Comparison of ENCODE assay signal across 11 cellular contexts in genomic region chr9:21236360-21236714, GRCh38. TPM values are rescaled to one million over a fixed set of nuclear protein-coding genes. Genes with fewer than 3 reads are reported as not detected.
A peak's percentile ranks its signal among the peaks of the same experiment; 100 is the strongest.
DNase-seq lines count a peak whose midpoint lies in the region; ATAC-seq and TF ChIP-seq lines count a peak whose summit lies in the region.
"Not testable (repeated sequence)": the region's sequence is repeated elsewhere in the genome, so short reads cannot be mapped to it uniquely, and the experiment has no call there.
"Had no signal": no experiment of that assay in that cellular context is flagged by ENCODE, and none has a peak within 500 bp of the region (broad histone marks: within the 10 kb centered on the region; RNA-seq: fewer than 3 reads in every experiment).

No MANE protein-coding gene starts in this region.

- peaks cover 13 to 26% of the 10 kb centered on the region in 2 donors for H3K27me3 Mint-ChIP-seq in CD8-positive, alpha-beta memory T cell
- not testable (repeated sequence) for H3K27me3 Mint-ChIP-seq in activated naive CD4-positive, alpha-beta T cell treated with anti-CD3 and anti-CD28 coated beads, Interleukin-2, amount 50 U/mL, for 24 hours
- H3K27me3 Mint-ChIP-seq in naive thymus-derived CD4-positive, alpha-beta T cell = peaks cover 0 to 32% (median 5%) of the 10 kb centered on the region in 5 donors

- not testable (repeated sequence) for TF ChIP-seq RAD21 in HCT116 (IDR thresholded peaks at IDR 0.05; ENCODE audit: low read depth)

- H3F3A ChIP-seq in Loucy (ENCODE audit: low read depth) = not testable (repeated sequence)

- H3K9me2 ChIP-seq in HCT116 (ENCODE audit: insufficient read depth); Loucy (replicated peaks; ENCODE audit: low read depth, low read length): not testable (repeated sequence)

- CTCF ChIA-PET in CD8-positive, alpha-beta memory T cell (lab: Charles Lee) = interaction anchor here (0.6 to 2.1 kb wide), 20 partner anchors 16 to 554 kb away, joined by 3 to 11 read pairs (median 4); no protein-coding TSS in a partner anchor
- CTCF ChIA-PET in HCT116 (lab: Charles Lee) = interaction anchor here (0.6 to 2.6 kb wide), 31 partner anchors 11 to 1003 kb away, joined by 3 to 22 read pairs (median 5); partner anchors contain the start of gene CDKN2B
- CTCF ChIA-PET in naive thymus-derived CD4-positive, alpha-beta T cell (lab: Charles Lee) = interaction anchor here (0.8 to 1.9 kb wide), 8 partner anchors 16 to 552 kb away, joined by 3 to 10 read pairs (median 4); no protein-coding TSS in a partner anchor

- peak overlapping the region; percentile 44 for H3K4me2 ChIP-seq in HCT116 (ENCODE audit: low read length)
- H3K4me2 ChIP-seq in Loucy (ENCODE audit: low read depth, low read length, poor library complexity, severe bottlenecking) = peak overlapping the region; percentile 79

- peak overlapping the region in 6 of 7 donors; percentile 25 to 61 (median 51) for H3K4me3 Mint-ChIP-seq in CD8-positive, alpha-beta memory T cell
- peak overlapping the region; percentile 49 for H3K4me3 Mint-ChIP-seq in activated naive CD4-positive, alpha-beta T cell treated with anti-CD3 and anti-CD28 coated beads, Interleukin-2, amount 50 U/mL, for 24 hours
- H3K4me3 Mint-ChIP-seq in naive thymus-derived CD4-positive, alpha-beta T cell = peak overlapping the region in 7 of 10 donors; percentile 19 to 78 (median 60)

- ATAC-seq in GM19397 (IDR thresholded peaks at IDR 0.05; ENCODE audit: unreplicated experiment) (peak; percentile 36), HG03175 (IDR thresholded peaks at IDR 0.05; ENCODE audit: unreplicated experiment) (peak; percentile 31)
- ATAC-seq in HCT116; naive thymus-derived CD4-positive, alpha-beta T cell: not testable (repeated sequence)

- not testable (repeated sequence) for DNase-seq in CD8-positive, alpha-beta memory T cell; HCT116 (ENCODE audit: low read depth, low spot score)
- peak in 1 of 9 donors; percentile 8 for DNase-seq in naive thymus-derived CD4-positive, alpha-beta T cell

- not testable (repeated sequence) for H4K20me1 ChIP-seq in HCT116 (ENCODE audit: insufficient read depth); Loucy (ENCODE audit: insufficient read depth, low read length, poor library complexity, severe bottlenecking)

- not testable (repeated sequence) for TF ChIP-seq POLR2A in HCT116 (IDR thresholded peaks at IDR 0.05; ENCODE audit: borderline replicate concordance, extremely low read depth, insufficient read depth, insufficient read length)

- peaks cover 9 to 13% (median 12%) of the 10 kb centered on the region in 3 donors for H3K4me1 Mint-ChIP-seq in CD8-positive, alpha-beta memory T cell
- H3K4me1 Mint-ChIP-seq in activated naive CD4-positive, alpha-beta T cell treated with anti-CD3 and anti-CD28 coated beads, Interleukin-2, amount 50 U/mL, for 24 hours = peaks cover 11% of the 10 kb centered on the region
- H3K4me1 Mint-ChIP-seq in naive thymus-derived CD4-positive, alpha-beta T cell = peaks cover 4 to 19% (median 12%) of the 10 kb centered on the region in 7 donors

- not testable (repeated sequence) for H3K27ac ChIP-seq in CD8-positive, alpha-beta memory T cell (ENCODE audit: low read depth, low read length); HCT116 (ENCODE audit: low read depth, low read length); naive thymus-derived CD4-positive, alpha-beta T cell (ENCODE audit: low read depth, low read length)

- not testable (repeated sequence) for TF ChIP-seq CTCF in HCT116 (IDR thresholded peaks at IDR 0.05 in 2 of 3, conservative IDR thresholded peaks at IDR 0.05 in 1 of 3; ENCODE audit: borderline replicate concordance in 1 of 3, insufficient read depth in 1 of 3, low read depth in 2 of 3, low read length in 2 of 3); Loucy (conservative IDR thresholded peaks at IDR 0.05; ENCODE audit: low read length)

- RAD21 ChIA-PET in HCT116 (lab: Charles Lee; ENCODE audit: low non-redundant PET in 1 of 2, low total read pairs in 2 of 2, uncharacterized antibody in 2 of 2, unreplicated experiment in 2 of 2) = interaction anchor here in 1 of 2 experiments (1.0 kb wide), 1 partner anchor 90 kb away, joined by 3 read pairs; no protein-coding TSS in a partner anchor

- POLR2A ChIA-PET in CD8-positive, alpha-beta memory T cell (lab: Charles Lee) = not testable (repeated sequence)
- POLR2A ChIA-PET in HCT116 (lab: Charles Lee) = interaction anchor here (0.7 kb wide), 1 partner anchor 284 kb away, joined by 3 read pairs; no protein-coding TSS in a partner anchor
- POLR2A ChIA-PET in naive thymus-derived CD4-positive, alpha-beta T cell (lab: Charles Lee) = interaction anchor here (0.6 kb wide), 1 partner anchor 173 kb away, joined by 5 read pairs; no protein-coding TSS in a partner anchor

- not testable (repeated sequence) for H3K79me2 ChIP-seq in HCT116 (ENCODE audit: insufficient read depth, low read length); Loucy (ENCODE audit: insufficient read depth, low read length)

- not testable (repeated sequence) for H3K4me1 ChIP-seq in CD8-positive, alpha-beta memory T cell (ENCODE audit: insufficient read depth, low read length); HCT116 (ENCODE audit: control insufficient read depth in 1 of 2, insufficient read depth in 2 of 2, low read length in 2 of 2); Loucy (ENCODE audit: insufficient read depth, low read length, poor library complexity, severe bottlenecking); naive thymus-derived CD4-positive, alpha-beta T cell (ENCODE audit: control insufficient read depth in 2 of 2, insufficient read depth in 2 of 2, low read length in 2 of 2)

- not testable (repeated sequence) for H3K9ac ChIP-seq in HCT116 (ENCODE audit: low read length); Loucy (ENCODE audit: low read depth, low read length, poor library complexity, severe bottlenecking)

- not testable (repeated sequence) for H3K36me3 Mint-ChIP-seq in CD8-positive, alpha-beta memory T cell; activated naive CD4-positive, alpha-beta T cell treated with anti-CD3 and anti-CD28 coated beads, Interleukin-2, amount 50 U/mL, for 24 hours; naive thymus-derived CD4-positive, alpha-beta T cell

- not testable (repeated sequence) for H3K4me3 ChIP-seq in CD8-positive, alpha-beta memory T cell (ENCODE audit: low read length); HCT116 (replicated peaks in 1 of 2; ENCODE audit: low read depth in 1 of 2, low read length in 2 of 2); naive thymus-derived CD4-positive, alpha-beta T cell (ENCODE audit: low read length)
- H3K4me3 ChIP-seq in Loucy (ENCODE audit: low read length, poor library complexity, severe bottlenecking) = peak overlapping the region; percentile 67

- not testable (repeated sequence) for BruUV-seq in HCT116 (replicated peaks; lab: Mats Ljungman, UMichigan)

- H3K9me3 ChIP-seq in CD8-positive, alpha-beta memory T cell (ENCODE audit: low read length); HCT116 (ENCODE audit: control insufficient read depth in 1 of 2, insufficient read depth in 1 of 2, low read depth in 1 of 2, low read length in 2 of 2); Loucy (ENCODE audit: insufficient read depth, low read depth, low read length); naive thymus-derived CD4-positive, alpha-beta T cell (ENCODE audit: control insufficient read depth in 2 of 3, low read length in 3 of 3): not testable (repeated sequence)

- H2AFZ ChIP-seq in HCT116 (ENCODE audit: low read depth, low read length, poor library complexity, severe bottlenecking) (peak overlapping the region; percentile 59), Loucy (ENCODE audit: low read length) (0 out of 2 replicates have a peak overlapping the region, but pooled peaks have one; percentile 70)

- H3K27ac Mint-ChIP-seq in CD8-positive, alpha-beta memory T cell; activated naive CD4-positive, alpha-beta T cell treated with anti-CD3 and anti-CD28 coated beads, Interleukin-2, amount 50 U/mL, for 24 hours: not testable (repeated sequence)
- H3K27ac Mint-ChIP-seq in naive thymus-derived CD4-positive, alpha-beta T cell = peak overlapping the region in 2 of 9 donors; percentile 7 to 81

- not testable (repeated sequence) for H3K27me3 ChIP-seq in CD8-positive, alpha-beta memory T cell (ENCODE audit: insufficient read depth, low read length, poor library complexity, severe bottlenecking); HCT116 (ENCODE audit: insufficient read depth, low read length); Loucy (ENCODE audit: insufficient read depth, low read length, poor library complexity, severe bottlenecking); naive thymus-derived CD4-positive, alpha-beta T cell (ENCODE audit: control insufficient read depth in 2 of 2, insufficient read depth in 2 of 2, low read length in 2 of 2)

- intact Hi-C loops in HCT116 (cut with micrococcal nuclease) = loop anchor here (10.0 kb wide), 1 partner anchor 558 kb away; no protein-coding TSS in a partner anchor
- intact Hi-C loops in naive thymus-derived CD4-positive, alpha-beta T cell (cut with micrococcal nuclease) = loop anchor here in 1 of 2 donors (5.0 to 10.0 kb wide), 2 partner anchors 91 to 798 kb away; no protein-coding TSS in a partner anchor

- H3K9me3 Mint-ChIP-seq in CD8-positive, alpha-beta memory T cell; activated naive CD4-positive, alpha-beta T cell treated with anti-CD3 and anti-CD28 coated beads, Interleukin-2, amount 50 U/mL, for 24 hours; naive thymus-derived CD4-positive, alpha-beta T cell: not testable (repeated sequence)

- not testable (repeated sequence) for H3K36me3 ChIP-seq in CD8-positive, alpha-beta memory T cell (ENCODE audit: insufficient read depth, low read length); HCT116 (ENCODE audit: control insufficient read depth in 1 of 2, insufficient read depth in 2 of 2, low read length in 2 of 2); Loucy (ENCODE audit: insufficient read depth, low read length); naive thymus-derived CD4-positive, alpha-beta T cell (ENCODE audit: control insufficient read depth in 2 of 3, insufficient read depth in 3 of 3, low read length in 3 of 3)

RNA-seq across cellular contexts. Expression of gene IFNA14, which starts 3.5 kb away (rescaled TPM):
- total RNA-seq in CD8-positive, alpha-beta memory T cell = not detected
- polyA plus RNA-seq in CD8-positive, alpha-beta memory T cell = not detected
- total RNA-seq in HCT116 (2021; ENCODE audit: unreplicated experiment) = not detected
- polyA plus RNA-seq in HCT116 (2012) = not detected in 2 replicates
- not detected for total RNA-seq in naive thymus-derived CD4-positive, alpha-beta T cell
- polyA plus RNA-seq in naive thymus-derived CD4-positive, alpha-beta T cell = not detected
- total RNA-seq: H4, IMR-90, PC-3 had no signal
- polyA plus RNA-seq: IMR-90, SK-N-SH had no signal

RNA-seq across cellular contexts. Expression of gene IFNA17, which starts 8.3 kb away (rescaled TPM):
- total RNA-seq in CD8-positive, alpha-beta memory T cell = not detected
- polyA plus RNA-seq in CD8-positive, alpha-beta memory T cell = not detected
- total RNA-seq in HCT116 (2021; ENCODE audit: unreplicated experiment) = not detected
- polyA plus RNA-seq in HCT116 (2012) = not detected in 2 replicates
- not detected for total RNA-seq in naive thymus-derived CD4-positive, alpha-beta T cell
- polyA plus RNA-seq in naive thymus-derived CD4-positive, alpha-beta T cell = not detected
- total RNA-seq: H4, IMR-90, PC-3 had no signal
- polyA plus RNA-seq: IMR-90, SK-N-SH had no signal

RNA-seq across cellular contexts. Expression of gene IFNA16, which starts 19.2 kb away (rescaled TPM):
- total RNA-seq in CD8-positive, alpha-beta memory T cell = not detected
- polyA plus RNA-seq in CD8-positive, alpha-beta memory T cell = not detected
- total RNA-seq in HCT116 (2021; ENCODE audit: unreplicated experiment) = not detected
- polyA plus RNA-seq in HCT116 (2012) = not detected in 2 replicates
- not detected for total RNA-seq in naive thymus-derived CD4-positive, alpha-beta T cell
- polyA plus RNA-seq in naive thymus-derived CD4-positive, alpha-beta T cell = not detected
- total RNA-seq: H4, IMR-90, PC-3 had no signal
- polyA plus RNA-seq: IMR-90, SK-N-SH had no signal

RNA-seq across cellular contexts. Expression of gene IFNA10, which starts 29.4 kb away (rescaled TPM):
- total RNA-seq in CD8-positive, alpha-beta memory T cell = not detected
- not detected for polyA plus RNA-seq in CD8-positive, alpha-beta memory T cell
- total RNA-seq in HCT116 (2021; ENCODE audit: unreplicated experiment) = not detected
- polyA plus RNA-seq in HCT116 (2012) = not detected in 2 replicates
- total RNA-seq in naive thymus-derived CD4-positive, alpha-beta T cell = not detected
- not detected for polyA plus RNA-seq in naive thymus-derived CD4-positive, alpha-beta T cell
- total RNA-seq: H4, IMR-90, PC-3 had no signal
- polyA plus RNA-seq: IMR-90, SK-N-SH had no signal

RNA-seq across cellular contexts. Expression of gene IFNA7, which starts 34.3 kb away (rescaled TPM):
- total RNA-seq in CD8-positive, alpha-beta memory T cell = not detected
- not detected for polyA plus RNA-seq in CD8-positive, alpha-beta memory T cell
- total RNA-seq in HCT116 (2021; ENCODE audit: unreplicated experiment) = not detected
- not detected in 2 replicates for polyA plus RNA-seq in HCT116 (2012)
- not detected for total RNA-seq in naive thymus-derived CD4-positive, alpha-beta T cell
- not detected for polyA plus RNA-seq in naive thymus-derived CD4-positive, alpha-beta T cell
- total RNA-seq: H4, IMR-90, PC-3 had no signal
- polyA plus RNA-seq: IMR-90, SK-N-SH had no signal
